Comparison of ENCODE assay signal across 8 cellular contexts in genomic region chr14:74251546-74252030, GRCh38. TPM values are rescaled to one million over a fixed set of nuclear protein-coding genes. Genes with fewer than 3 reads are reported as not detected.
DNase-seq lines count a peak whose midpoint lies in the region; ATAC-seq and TF ChIP-seq lines count a peak whose summit lies in the region.

No MANE protein-coding gene starts in this region.

- no peaks in the 10 kb centered on the region for H3K9me2 ChIP-seq in OCI-LY1 (ENCODE audit: low read depth, low read length)

- H2AFZ ChIP-seq in OCI-LY1 (ENCODE audit: low read length): no peak overlapping the region

- peak overlapping the region; percentile 51 for H3K4me2 ChIP-seq in BLaER1
- H3K4me2 ChIP-seq in OCI-LY1 (ENCODE audit: low read length): peak overlapping the region; percentile 68

- H3K27ac ChIP-seq in BLaER1 (no peak overlapping the region), HUES6 (ENCODE audit: low read depth, low read length) (no peak overlapping the region), OCI-LY1 (ENCODE audit: low read depth, low read length, poor library complexity, severe bottlenecking) (no peak overlapping the region)

- no peaks in the 10 kb centered on the region for H3F3A ChIP-seq in OCI-LY1 (ENCODE audit: insufficient read depth, low read length)

- H3K4me3 ChIP-seq in BLaER1 (peak overlapping the region; percentile 23; the same call in 1 of the 2 replicates), HUES6 (ENCODE audit: low read depth, low read length) (0 out of 2 replicates have a peak overlapping the region, but pooled peaks have one; percentile 21), OCI-LY1 (ENCODE audit: low read depth, low read length, poor library complexity, severe bottlenecking) (peak overlapping the region; percentile 45)

- peak; percentile 91 for TF ChIP-seq CTCF in OCI-LY1 (IDR thresholded peaks at IDR 0.05; ENCODE audit: low read length)

- DNase-seq in GM19240 (ENCODE audit: insufficient read length, low spot score) (peak; percentile 68), activated T-cell treated with anti-CD3 and anti-CD28 coated beads for 24 hours (ENCODE audit: low read depth) (peak; percentile 60)
- peak; percentile 69 for DNase-seq in natural killer cell treated with Interleukin-12 subunit alpha and Interleukin-12 subunit beta and Interleukin-15 and Interleukin-18, amount 100 ng/mL, for 72 hours (ENCODE audit: low spot score)
- DNase-seq in stimulated activated effector memory CD8-positive, alpha-beta T cell treated with anti-CD3 and anti-CD28 coated beads, Interleukin-12 subunit alpha, Interleukin-12 subunit beta, amount 100 ng/mL, for 72 hours (ENCODE audit: low spot score in 2 of 2): peak; percentile 50 to 80

- peak overlapping the region; percentile 9 for H3K4me3 Mint-ChIP-seq in natural killer cell treated with Interleukin-12 subunit alpha and Interleukin-12 subunit beta and Interleukin-15 and Interleukin-18, amount 100 ng/mL, for 72 hours
- H3K4me3 Mint-ChIP-seq in stimulated activated effector memory CD8-positive, alpha-beta T cell treated with anti-CD3 and anti-CD28 coated beads, Interleukin-12 subunit alpha, Interleukin-12 subunit beta, amount 100 ng/mL, for 72 hours: peak overlapping the region; percentile 28

- no peaks in the 10 kb centered on the region for H3K27me3 ChIP-seq in BLaER1
- H3K27me3 ChIP-seq in HUES6 (ENCODE audit: control insufficient read depth, insufficient read depth, low read length): peaks cover 20% of the 10 kb centered on the region
- no peaks in the 10 kb centered on the region for H3K27me3 ChIP-seq in OCI-LY1 (ENCODE audit: insufficient read depth, low read length)

- H3K36me3 ChIP-seq in BLaER1 (no peaks in the 10 kb centered on the region), HUES6 (ENCODE audit: control insufficient read depth, insufficient read depth, low read length) (no peaks in the 10 kb centered on the region), OCI-LY1 (ENCODE audit: insufficient read depth, low read length) (no peaks in the 10 kb centered on the region)

- H3K27me3 Mint-ChIP-seq in natural killer cell treated with Interleukin-12 subunit alpha and Interleukin-12 subunit beta and Interleukin-15 and Interleukin-18, amount 100 ng/mL, for 72 hours: peaks cover 11 to 16% of the 10 kb centered on the region in 2 donors

- no peaks in the 10 kb centered on the region for H3K36me3 Mint-ChIP-seq in natural killer cell treated with Interleukin-12 subunit alpha and Interleukin-12 subunit beta and Interleukin-15 and Interleukin-18, amount 100 ng/mL, for 72 hours
- H3K36me3 Mint-ChIP-seq in stimulated activated effector memory CD8-positive, alpha-beta T cell treated with anti-CD3 and anti-CD28 coated beads, Interleukin-12 subunit alpha, Interleukin-12 subunit beta, amount 100 ng/mL, for 72 hours: peaks cover 4% of the 10 kb centered on the region

- H3K9ac ChIP-seq in BLaER1 (peak overlapping the region; percentile 20; the same call in 1 of the 2 replicates), HUES6 (ENCODE audit: low read length) (no peak overlapping the region), OCI-LY1 (ENCODE audit: low read length) (peak overlapping the region; percentile 49; the same call in 1 of the 2 replicates)

- H4K20me1 ChIP-seq in BLaER1 (no peaks in the 10 kb centered on the region), OCI-LY1 (ENCODE audit: insufficient read depth, low read length) (no peaks in the 10 kb centered on the region)

- H3K9me3 ChIP-seq in BLaER1: no peaks in the 10 kb centered on the region
- H3K9me3 ChIP-seq in HUES6 (ENCODE audit: control insufficient read depth, insufficient read depth, low read depth, low read length): no peaks in the 10 kb centered on the region
- H3K9me3 ChIP-seq in OCI-LY1 (ENCODE audit: low read length): no peaks in the 10 kb centered on the region

- H3K79me2 ChIP-seq in OCI-LY1 (ENCODE audit: insufficient read depth, low read length): no peaks in the 10 kb centered on the region

- ATAC-seq in esophagus mucosa: peak; percentile 94
- ATAC-seq in natural killer cell treated with Interleukin-12 subunit alpha and Interleukin-12 subunit beta and Interleukin-15 and Interleukin-18, amount 100 ng/mL, for 72 hours: peak; percentile 91 to 93
- peak; percentile 96 for ATAC-seq in stimulated activated effector memory CD8-positive, alpha-beta T cell treated with anti-CD3 and anti-CD28 coated beads, Interleukin-12 subunit alpha, Interleukin-12 subunit beta, amount 100 ng/mL, for 72 hours

- peaks cover 7% of the 10 kb centered on the region in 2 donors for H3K4me1 Mint-ChIP-seq in natural killer cell treated with Interleukin-12 subunit alpha and Interleukin-12 subunit beta and Interleukin-15 and Interleukin-18, amount 100 ng/mL, for 72 hours (ENCODE audit: low read depth in 2 of 2)
- peaks cover 9% of the 10 kb centered on the region for H3K4me1 Mint-ChIP-seq in stimulated activated effector memory CD8-positive, alpha-beta T cell treated with anti-CD3 and anti-CD28 coated beads, Interleukin-12 subunit alpha, Interleukin-12 subunit beta, amount 100 ng/mL, for 72 hours

- no peak overlapping the region for H3K27ac Mint-ChIP-seq in natural killer cell treated with Interleukin-12 subunit alpha and Interleukin-12 subunit beta and Interleukin-15 and Interleukin-18, amount 100 ng/mL, for 72 hours
- H3K27ac Mint-ChIP-seq in stimulated activated effector memory CD8-positive, alpha-beta T cell treated with anti-CD3 and anti-CD28 coated beads, Interleukin-12 subunit alpha, Interleukin-12 subunit beta, amount 100 ng/mL, for 72 hours: no peak overlapping the region

- no peaks in the 10 kb centered on the region for H3K9me3 Mint-ChIP-seq in natural killer cell treated with Interleukin-12 subunit alpha and Interleukin-12 subunit beta and Interleukin-15 and Interleukin-18, amount 100 ng/mL, for 72 hours
- no peaks in the 10 kb centered on the region for H3K9me3 Mint-ChIP-seq in stimulated activated effector memory CD8-positive, alpha-beta T cell treated with anti-CD3 and anti-CD28 coated beads, Interleukin-12 subunit alpha, Interleukin-12 subunit beta, amount 100 ng/mL, for 72 hours

- H3K4me1 ChIP-seq in BLaER1: peaks cover 13% of the 10 kb centered on the region
- peaks cover 7% of the 10 kb centered on the region; the same call in 1 of the 2 replicates for H3K4me1 ChIP-seq in HUES6 (ENCODE audit: control insufficient read depth, insufficient read depth, low read length)
- peaks cover 5% of the 10 kb centered on the region for H3K4me1 ChIP-seq in OCI-LY1 (ENCODE audit: insufficient read depth, low read length, severe bottlenecking)

RNA-seq across cellular contexts. Expression of gene VSX2, which starts 12.3 kb away (rescaled TPM):
- total RNA-seq in esophagus mucosa: not detected
- not detected for total RNA-seq in natural killer cell treated with Interleukin-12 subunit alpha and Interleukin-12 subunit beta and Interleukin-15 and Interleukin-18, amount 100 ng/mL, for 72 hours

RNA-seq across cellular contexts. Expression of gene ABCD4, which starts 51.1 kb away (rescaled TPM):
- total RNA-seq in esophagus mucosa: 18.1 TPM
- total RNA-seq in natural killer cell treated with Interleukin-12 subunit alpha and Interleukin-12 subunit beta and Interleukin-15 and Interleukin-18, amount 100 ng/mL, for 72 hours: 10 to 100 TPM; 47.7 to 72.8 TPM
